Comparison of ENCODE assay signal across 11 cellular contexts in genomic region chrX:48511561-48511960, GRCh38. TPM values are rescaled to one million over a fixed set of nuclear protein-coding genes. Genes with fewer than 3 reads are reported as not detected.
DNase-seq lines count a peak whose midpoint lies in the region; ATAC-seq and TF ChIP-seq lines count a peak whose summit lies in the region.
"Had no signal": no experiment of that assay in that cellular context is flagged by ENCODE, and none has a peak within 500 bp of the region (broad histone marks: within the 10 kb centered on the region; RNA-seq: fewer than 3 reads in every experiment).

No MANE protein-coding gene starts in this region.

- no peak overlapping the region for H3K4me3 ChIP-seq in Caco-2 (ENCODE audit: low read depth, low read length)
- no peak overlapping the region for H3K4me3 ChIP-seq in GM23338
- no peak overlapping the region for H3K4me3 ChIP-seq in WERI-Rb-1 (ENCODE audit: low read depth, low read length)

- TF ChIP-seq CTCF in Caco-2 (IDR thresholded peaks at IDR 0.05; ENCODE audit: insufficient read depth in 1 of 2, low read depth in 1 of 2, low read length in 1 of 2, severe bottlenecking in 1 of 2, unreplicated experiment in 1 of 2) (peak; percentile 16 to 56), GM23338 (conservative IDR thresholded peaks at IDR 0.05; ENCODE audit: low read depth in 2 of 2) (peak; percentile 25 to 53), WERI-Rb-1 (IDR thresholded peaks at IDR 0.05; ENCODE audit: low read depth, low read length) (peak; percentile 71)

- H3K4me3 Mint-ChIP-seq in Caco-2 (ENCODE audit: unreplicated experiment) (no peak overlapping the region), GM23338 (no peak overlapping the region)
- H3K4me3 Mint-ChIP-seq: stimulated activated naive CD8-positive, alpha-beta T cell treated with anti-CD3 and anti-CD28 coated beads, Interleukin-15, amount 100 ng/mL, for 72 hours had no signal

- ATAC-seq in GM23338 = no peak
- ATAC-seq in activated CD4-positive, CD25-positive, alpha-beta regulatory T cell treated with anti-CD3 and anti-CD28 coated beads, Interleukin-2, amount 50 U/mL, for 24 hours = no peak
- ATAC-seq in HG02571 (IDR thresholded peaks at IDR 0.05; ENCODE audit: unreplicated experiment) = no peak
- no peak for ATAC-seq in HG03520 (IDR thresholded peaks at IDR 0.05; ENCODE audit: unreplicated experiment)
- ATAC-seq: stimulated activated naive CD8-positive, alpha-beta T cell treated with anti-CD3 and anti-CD28 coated beads, Interleukin-15, amount 100 ng/mL, for 72 hours had no signal

- no peaks in the 10 kb centered on the region for H3K4me1 ChIP-seq in Caco-2
- H3K4me1 ChIP-seq in GM23338 (ENCODE audit: insufficient read depth) = no peaks in the 10 kb centered on the region

- peaks cover 9% of the 10 kb centered on the region for H3K36me3 Mint-ChIP-seq in Caco-2 (ENCODE audit: insufficient read depth, unreplicated experiment)
- peaks cover 10% of the 10 kb centered on the region; the same call in 2 of the 3 replicates for H3K36me3 Mint-ChIP-seq in GM23338 (ENCODE audit: low read depth)

- H3K36me3 ChIP-seq in Caco-2 (ENCODE audit: control insufficient read depth, insufficient read depth, low read length) = no peaks in the 10 kb centered on the region
- H3K36me3 ChIP-seq in GM23338 (ENCODE audit: insufficient read depth) = no peaks in the 10 kb centered on the region
- H3K36me3 ChIP-seq in WERI-Rb-1 = no peaks in the 10 kb centered on the region; the same call in 1 of the 2 replicates

- H3K4me1 Mint-ChIP-seq in Caco-2 (ENCODE audit: low read depth, unreplicated experiment) = no peaks in the 10 kb centered on the region
- H3K4me1 Mint-ChIP-seq in GM23338 = peaks cover 3% of the 10 kb centered on the region; the same call in 1 of the 3 replicates

- H2AFZ ChIP-seq in GM23338 = no peak overlapping the region

- intact Hi-C loops in Caco-2 (cut with micrococcal nuclease; ENCODE audit: unreplicated experiment) = loop anchor here (1.0 kb wide), 2 partner anchors 37 to 428 kb away; no protein-coding TSS in a partner anchor

- no peaks in the 10 kb centered on the region for H3K9me3 Mint-ChIP-seq in Caco-2 (ENCODE audit: unreplicated experiment)
- H3K9me3 Mint-ChIP-seq in GM23338 = no peaks in the 10 kb centered on the region
- H3K9me3 Mint-ChIP-seq: stimulated activated naive CD8-positive, alpha-beta T cell treated with anti-CD3 and anti-CD28 coated beads, Interleukin-15, amount 100 ng/mL, for 72 hours had no signal

- H3K27ac ChIP-seq in GM23338 (ENCODE audit: low read depth) (no peak overlapping the region), WERI-Rb-1 (no peak overlapping the region)

- no peaks in the 10 kb centered on the region for H3K9me2 ChIP-seq in GM23338 (ENCODE audit: insufficient read depth)

- H3K27me3 ChIP-seq in Caco-2 (replicated peaks; ENCODE audit: control insufficient read depth, insufficient read depth, low read length) = no peaks in the 10 kb centered on the region
- no peaks in the 10 kb centered on the region for H3K27me3 ChIP-seq in GM23338 (ENCODE audit: insufficient read depth)
- H3K27me3 ChIP-seq in WERI-Rb-1 (ENCODE audit: insufficient read depth, low read depth, severe bottlenecking) = peaks cover 12% of the 10 kb centered on the region

- CTCF ChIA-PET in Caco-2 (lab: Charles Lee) = no interaction called here

- no TSS peak for BruUV-seq in Caco-2 (replicated peaks; lab: Mats Ljungman, UMichigan)

- POLR2A ChIA-PET in Caco-2 (lab: Charles Lee) = no interaction called here

- no peak overlapping the region for H3K4me2 ChIP-seq in GM23338

- H3K9me3 ChIP-seq in Caco-2 (no peaks in the 10 kb centered on the region), WERI-Rb-1 (ENCODE audit: severe bottlenecking) (no peaks in the 10 kb centered on the region)

- H3K27ac Mint-ChIP-seq in Caco-2 (ENCODE audit: unreplicated experiment) (peak overlapping the region; percentile 16), GM23338 (no peak overlapping the region)

- no peaks in the 10 kb centered on the region for H3F3A ChIP-seq in GM23338 (replicated peaks; ENCODE audit: low read depth)

- no peaks in the 10 kb centered on the region for H3K27me3 Mint-ChIP-seq in Caco-2 (ENCODE audit: insufficient read depth, unreplicated experiment)
- H3K27me3 Mint-ChIP-seq in GM23338 (ENCODE audit: insufficient read depth, low read depth, poor library complexity) = peaks cover 11% of the 10 kb centered on the region
- H3K27me3 Mint-ChIP-seq: stimulated activated naive CD8-positive, alpha-beta T cell treated with anti-CD3 and anti-CD28 coated beads, Interleukin-15, amount 100 ng/mL, for 72 hours had no signal

- no peaks in the 10 kb centered on the region for H3K79me2 ChIP-seq in GM23338 (replicated peaks; ENCODE audit: insufficient read depth)

- no peaks in the 10 kb centered on the region for H4K20me1 ChIP-seq in GM23338 (replicated peaks; ENCODE audit: insufficient read depth)

- DNase-seq in Caco-2 (peak; percentile 43 to 46), GM23338 (ENCODE audit: low spot score) (peak; percentile 24), WERI-Rb-1 (peak; percentile 39), left kidney (ENCODE audit: low read depth, low spot score) (peak; percentile 23), CD1c-positive myeloid dendritic cell (ENCODE audit: extremely low spot score) (no peak)
- DNase-seq: amygdala; NCI-H2171; stimulated activated naive CD8-positive, alpha-beta T cell treated with anti-CD3 and anti-CD28 coated beads, Interleukin-15, amount 100 ng/mL, for 72 hours had no signal

TF ChIP-seq in GM23338, 12 proteins besides CTCF, POLR2A, EP300 and RAD21 (continues in another document):
- TF ChIP-seq ZNF114 (CRISPR knock-in tag; IDR thresholded peaks at IDR 0.05) = no peak
- TF ChIP-seq, protein P1, sequence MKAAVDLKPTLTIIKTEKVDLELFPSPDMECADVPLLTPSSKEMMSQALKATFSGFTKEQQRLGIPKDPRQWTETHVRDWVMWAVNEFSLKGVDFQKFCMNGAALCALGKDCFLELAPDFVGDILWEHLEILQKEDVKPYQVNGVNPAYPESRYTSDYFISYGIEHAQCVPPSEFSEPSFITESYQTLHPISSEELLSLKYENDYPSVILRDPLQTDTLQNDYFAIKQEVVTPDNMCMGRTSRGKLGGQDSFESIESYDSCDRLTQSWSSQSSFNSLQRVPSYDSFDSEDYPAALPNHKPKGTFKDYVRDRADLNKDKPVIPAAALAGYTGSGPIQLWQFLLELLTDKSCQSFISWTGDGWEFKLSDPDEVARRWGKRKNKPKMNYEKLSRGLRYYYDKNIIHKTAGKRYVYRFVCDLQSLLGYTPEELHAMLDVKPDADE (IDR thresholded peaks at IDR 0.05) = no peak
- no peak for TF ChIP-seq NANOG (IDR thresholded peaks at IDR 0.05; ENCODE audit: borderline replicate concordance)

RNA-seq across cellular contexts. Expression of gene PORCN, which starts 2.8 kb away (rescaled TPM):
- total RNA-seq in Caco-2 (2022) = 3.2 and 4.6 TPM in 2 replicates
- total RNA-seq in GM23338 (2014; rRNA removed; shearing (Covaris generic)) = 14.1 and 28.5 TPM in 2 replicates
- 19.4 and 22.3 TPM in 2 replicates for polyA plus RNA-seq in GM23338 (2016; fragmentation: Nextera tagmentation; extraction: Ambion mirVana)

RNA-seq across cellular contexts. Expression of gene EBP, which starts 10.0 kb away (rescaled TPM):
- total RNA-seq in Caco-2 (2022) = 141 and 154 TPM in 2 replicates
- 126 and 128 TPM in 2 replicates for total RNA-seq in GM23338 (2014; rRNA removed; shearing (Covaris generic))
- 169 and 176 TPM in 2 replicates for polyA plus RNA-seq in GM23338 (2016; fragmentation: Nextera tagmentation; extraction: Ambion mirVana)

RNA-seq across cellular contexts. Expression of gene TBC1D25, which starts 28.0 kb away (rescaled TPM):
- 9.3 and 11.1 TPM in 2 replicates for total RNA-seq in Caco-2 (2022)
- total RNA-seq in GM23338 (2014; rRNA removed; shearing (Covaris generic)) = 4.5 TPM in 2 replicates
- 1.9 and 2.1 TPM in 2 replicates for polyA plus RNA-seq in GM23338 (2016; fragmentation: Nextera tagmentation; extraction: Ambion mirVana)

RNA-seq across cellular contexts. Expression of gene FTSJ1, which starts 35.6 kb away (rescaled TPM):
- total RNA-seq in Caco-2 (2022) = 41.1 and 41.6 TPM in 2 replicates
- total RNA-seq in GM23338 (2014; rRNA removed; shearing (Covaris generic)) = 76.3 and 91.2 TPM in 2 replicates
- 38.4 and 42.8 TPM in 2 replicates for polyA plus RNA-seq in GM23338 (2016; fragmentation: Nextera tagmentation; extraction: Ambion mirVana)

RNA-seq across cellular contexts. Expression of gene SLC38A5, which starts 41.5 kb away (rescaled TPM):
- 0.95 TPM in 1 of 2 replicates, not detected in the other for total RNA-seq in Caco-2 (2022)
- 47.0 and 47.7 TPM in 2 replicates for total RNA-seq in GM23338 (2014; rRNA removed; shearing (Covaris generic))
- 20.7 and 24.6 TPM in 2 replicates for polyA plus RNA-seq in GM23338 (2016; fragmentation: Nextera tagmentation; extraction: Ambion mirVana)
